Comparison of ENCODE assay signal across 9 cellular contexts in the genomic region with DNA sequence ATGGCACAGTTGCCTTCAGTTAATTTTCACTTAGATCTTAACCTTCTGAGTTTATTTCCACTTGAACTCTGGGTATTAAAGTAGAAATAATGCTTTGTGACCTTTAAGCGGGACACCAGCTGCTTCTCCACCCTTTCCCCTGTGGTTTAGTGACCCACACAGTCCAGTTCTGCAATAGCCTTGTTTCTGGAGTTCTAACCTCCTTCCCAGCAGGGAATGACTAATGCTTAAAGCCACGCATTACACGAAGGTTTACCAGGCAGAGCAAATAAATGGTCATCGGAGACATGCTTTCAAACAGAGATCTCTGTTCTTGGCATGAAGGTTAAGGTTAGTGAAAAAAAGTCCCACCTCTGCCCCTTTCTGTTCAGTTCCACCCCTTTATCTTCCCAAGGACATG. TPM values are rescaled to one million over a fixed set of nuclear protein-coding genes. Genes with fewer than 3 reads are reported as not detected.
DNase-seq lines count a peak whose midpoint lies in the region; ATAC-seq, FAIRE-seq and TF ChIP-seq lines count a peak whose summit lies in the region.
"Had no signal": no experiment of that assay in that cellular context is flagged by ENCODE, and none has a peak within 500 bp of the region (broad histone marks: within the 10 kb centered on the region; RNA-seq: fewer than 3 reads in every experiment).

No MANE protein-coding gene starts in this region.

- no peaks in the 10 kb centered on the region for H3K36me3 ChIP-seq in astrocyte (ENCODE audit: insufficient read depth, low read length)
- no peaks in the 10 kb centered on the region for H3K36me3 ChIP-seq in psoas muscle (ENCODE audit: insufficient read depth in 1 of 2, low read depth in 1 of 2)

- WGBS in psoas muscle, 3 donors: 19 to 36% (median 23%) methylated on average over 4 of the region's 4 CpGs

- H3K9me3 Mint-ChIP-seq in astrocyte (ENCODE audit: unreplicated experiment): no peaks in the 10 kb centered on the region

- TF ChIP-seq CTCF in astrocyte (IDR thresholded peaks at IDR 0.05; ENCODE audit: insufficient read depth, low read depth, low read length): no peak
- no peak for TF ChIP-seq CTCF in psoas muscle (IDR thresholded peaks at IDR 0.05)

- H3K4me1 Mint-ChIP-seq in astrocyte (ENCODE audit: low read depth, unreplicated experiment): peaks cover 30% of the 10 kb centered on the region

- peak overlapping the region; percentile 58 for H3K4me2 ChIP-seq in astrocyte (ENCODE audit: low read length)

- no peaks in the 10 kb centered on the region for H3K9me3 ChIP-seq in astrocyte (ENCODE audit: insufficient read depth, low read depth, low read length)
- H3K9me3 ChIP-seq in psoas muscle: no peaks in the 10 kb centered on the region

- peak overlapping the region; percentile 21 for H3K9ac ChIP-seq in astrocyte (ENCODE audit: low read length)

- no peaks in the 10 kb centered on the region for H3K27me3 Mint-ChIP-seq in astrocyte (ENCODE audit: low read depth, unreplicated experiment)

- H3K27ac ChIP-seq in astrocyte (ENCODE audit: low read depth, low read length) (peak overlapping the region; percentile 67), psoas muscle (peak overlapping the region; percentile 37)

- peak; percentile 91 for ATAC-seq in Right ventricle myocardium superior (ENCODE audit: poor library complexity)
- ATAC-seq in psoas muscle: peak; percentile 62 to 89 (median 85)
- ATAC-seq in stimulated activated naive CD8-positive, alpha-beta T cell treated with anti-CD3 and anti-CD28 coated beads, Interleukin-15, Interleukin-2, amounts not matched to agents 100 U/mL and 50 U/mL, for 24 hours: no peak

- FAIRE-seq in astrocyte (lab: Jason Lieb, UNC): peak; percentile 92

- H3K27me3 ChIP-seq in astrocyte (ENCODE audit: insufficient read depth, low read length) (no peaks in the 10 kb centered on the region), psoas muscle (ENCODE audit: insufficient read depth in 3 of 3, low read length in 2 of 3) (peaks cover 0 to 1% (median 0%) of the 10 kb centered on the region in 3 donors)

- peaks cover 2% of the 10 kb centered on the region for H3K36me3 Mint-ChIP-seq in astrocyte (ENCODE audit: low read depth, unreplicated experiment)

- H3K4me3 ChIP-seq in astrocyte (ENCODE audit: insufficient read depth, low read depth, low read length): no peak overlapping the region
- no peak overlapping the region for H3K4me3 ChIP-seq in psoas muscle

- peak overlapping the region; percentile 8 for H2AFZ ChIP-seq in astrocyte (ENCODE audit: low read depth, low read length)

- H3K27ac Mint-ChIP-seq in astrocyte (ENCODE audit: unreplicated experiment): peak overlapping the region; percentile 87

- peak; percentile 60 for DNase-seq in CD1c-positive myeloid dendritic cell (ENCODE audit: extremely low spot score)
- peak; percentile 97 for DNase-seq in astrocyte (ENCODE audit: low read depth)
- no peak for DNase-seq in Right ventricle myocardium superior
- DNase-seq in psoas muscle: no peak
- no peak for DNase-seq in NCI-H146 treated with DMSO at 0.1 percent for 48 hours (lab: John Stamatoyannopoulos, UW; ENCODE audit: unreplicated experiment)
- no peak for DNase-seq in DMS79 treated with DMSO at 0.1 percent for 48 hours (lab: John Stamatoyannopoulos, UW)
- no peak for DNase-seq in stimulated activated naive CD8-positive, alpha-beta T cell treated with anti-CD3 and anti-CD28 coated beads, Interleukin-15, Interleukin-2, amounts not matched to agents 100 U/mL and 50 U/mL, for 24 hours
- DNase-seq in NCI-H2107 treated with DMSO at 0.1 percent for 48 hours (lab: John Stamatoyannopoulos, UW; ENCODE audit: unreplicated experiment): no peak
- DNase-seq: NCI-H510A treated with DMSO at 0.1 percent for 48 hours had no signal

- H4K20me1 ChIP-seq in astrocyte (ENCODE audit: insufficient read depth, low read length): no peaks in the 10 kb centered on the region

- intact Hi-C loops in Right ventricle myocardium superior (cut with DNase I) (no loop called here), psoas muscle (cut with DNase I) (no loop called here)

- H3K79me2 ChIP-seq in astrocyte (ENCODE audit: insufficient read depth, low read length): no peaks in the 10 kb centered on the region

- H3K4me3 Mint-ChIP-seq in astrocyte (ENCODE audit: unreplicated experiment): no peak overlapping the region

- H3K4me1 ChIP-seq in astrocyte (ENCODE audit: insufficient read depth, low read length) (peaks cover 26% of the 10 kb centered on the region), psoas muscle (peaks cover 4% of the 10 kb centered on the region)

RNA-seq across cellular contexts. Expression of gene MEDAG, which starts 25.3 kb away (rescaled TPM):
- 1.2 and 1.5 TPM in 2 replicates for total RNA-seq in astrocyte
- 5.4 TPM for total RNA-seq in Right ventricle myocardium superior
- 1 to 10 TPM; 4.6 to 9.6 (median 6.4) TPM for total RNA-seq in psoas muscle
- polyA plus RNA-seq in psoas muscle: 10 to 100 TPM in 1 of 3 donors, 1 to 10 TPM in 2; 5.3 to 13.7 (median 9.9) TPM

RNA-seq across cellular contexts. Expression of gene TEX26, which starts 51.7 kb away (rescaled TPM):
- total RNA-seq in astrocyte (not detected in 2 replicates), Right ventricle myocardium superior (not detected), psoas muscle (not detected)
- under 1 TPM in 1 of 3 donors, not detected in 2; 0.04 TPM for polyA plus RNA-seq in psoas muscle

Comparison
In these comparisons a context has a peak if more than half of its experiments do, and no peak if none do; other contexts are left out.
1. DNase-seq: peak in CD1c-positive myeloid dendritic cell (single experiment) and astrocyte (single experiment); none in Right ventricle myocardium superior (single experiment), psoas muscle (0 of 2), NCI-H146 treated with DMSO at 0.1 percent for 48 hours (single experiment), DMS79 treated with DMSO at 0.1 percent for 48 hours (single experiment), stimulated activated naive CD8-positive, alpha-beta T cell treated with anti-CD3 and anti-CD28 coated beads, Interleukin-15, Interleukin-2, amounts not matched to agents 100 U/mL and 50 U/mL, for 24 hours (single experiment) and NCI-H2107 treated with DMSO at 0.1 percent for 48 hours (single experiment).